Comparison of ENCODE assay signal across 18 cellular contexts in genomic region chr10:25492040-25492439, GRCh38.
"Had no signal": no experiment of that assay in that cellular context is flagged by ENCODE, and none has a peak within 500 bp of the region (broad histone marks: within the 10 kb centered on the region; RNA-seq: fewer than 3 reads in every experiment).

No MANE protein-coding gene starts in this region.

- H3K27ac ChIP-seq: brain microvascular endothelial cell, colonic mucosa, esophagus muscularis mucosa, heart right ventricle, lower lobe of right lung, psoas muscle, testis, upper lobe of left lung had no signal

- DNase-seq: activated CD4-positive, alpha-beta T cell treated with anti-CD3 and anti-CD28 coated beads, Interleukin-2, amount 10 ng/mL, durations not matched to agents 24 days and 14 days; activated CD8-positive, alpha-beta T cell treated with anti-CD3 and anti-CD28 coated beads for 36 hours; activated naive CD4-positive, alpha-beta T cell treated with Interleukin-2 at 50 U/mL for 16 hours; activated T-cell treated with anti-CD3 and anti-CD28 coated beads, Interleukin-2, amount 50 U/mL, for 1 hour; brain microvascular endothelial cell; colonic mucosa; effector CD4-positive, alpha-beta T cell; heart right ventricle; islet precursor cell; lower lobe of right lung; midbrain; psoas muscle; right cardiac atrium; stimulated activated naive CD8-positive, alpha-beta T cell treated with anti-CD3 and anti-CD28 coated beads, Interleukin-15, amount 100 ng/mL, for 72 hours; T-cell; testis; upper lobe of left lung had no signal

- H3K9me3 ChIP-seq: colonic mucosa, esophagus muscularis mucosa, lower lobe of right lung, psoas muscle, testis, upper lobe of left lung had no signal

- H3K27me3 ChIP-seq: brain microvascular endothelial cell, colonic mucosa, testis, upper lobe of left lung had no signal

- H3K4me1 ChIP-seq: colonic mucosa, esophagus muscularis mucosa, lower lobe of right lung, psoas muscle, testis, upper lobe of left lung had no signal

- H3K36me3 ChIP-seq: brain microvascular endothelial cell, colonic mucosa, esophagus muscularis mucosa, heart right ventricle, lower lobe of right lung, upper lobe of left lung had no signal

- H3K4me3 ChIP-seq: colonic mucosa, esophagus muscularis mucosa, heart right ventricle, lower lobe of right lung, psoas muscle, testis, upper lobe of left lung had no signal

- ATAC-seq: activated CD8-positive, alpha-beta T cell treated with anti-CD3 and anti-CD28 coated beads for 36 hours; heart right ventricle; lower lobe of right lung; psoas muscle; right cardiac atrium; stimulated activated naive CD8-positive, alpha-beta T cell treated with anti-CD3 and anti-CD28 coated beads, Interleukin-15, amount 100 ng/mL, for 72 hours; T-cell had no signal
